In genomic region chr19:12800873-12801465, GRCh38 we compare ENCODE assay signal across 1 cellular context.
A peak's percentile ranks its signal among the peaks of the same experiment; 100 is the strongest.
TF ChIP-seq lines count a peak whose summit lies in the region.

No MANE protein-coding gene starts in this region.

TF ChIP-seq in K562, 482 proteins besides CTCF, POLR2A, EP300 and RAD21 (continued from another document and continues in another):
- TF ChIP-seq XRCC4 (IDR thresholded peaks at IDR 0.05; ENCODE audit: extremely low read depth, insufficient read depth, insufficient read length) (no peak), ZEB2 (IDR thresholded peaks at IDR 0.05) (peak; percentile 23; the same call in 1 of the 2 replicates), ZNF318 (IDR thresholded peaks at IDR 0.05; ENCODE audit: borderline replicate concordance in 1 of 2, low read depth in 1 of 2) (no peak), RHOXF2B (CRISPR knock-in tag; conservative IDR thresholded peaks at IDR 0.05) (no peak), ZNF511 (CRISPR knock-in tag; IDR thresholded peaks at IDR 0.05) (no peak), GATA2 (CRISPR knock-in tag; IDR thresholded peaks at IDR 0.05) (no peak), TFAP4 (CRISPR knock-in tag; IDR thresholded peaks at IDR 0.05; ENCODE audit: borderline replicate concordance) (no peak), PKNOX1 (IDR thresholded peaks at IDR 0.05) (0 out of 2 replicates have a peak, but pooled peaks have one; percentile 6), ZNF140 (CRISPR knock-in tag; IDR thresholded peaks at IDR 0.05) (no peak), ESRRA (IDR thresholded peaks at IDR 0.05; ENCODE audit: borderline replicate concordance, low read depth) (peak; percentile 44; the same call in 1 of the 2 replicates), U2AF1 (optimal IDR thresholded peaks at IDR 0.05; ENCODE audit: low read depth, low read length) (no peak), POLR2AphosphoS5 (IDR thresholded peaks at IDR 0.05; ENCODE audit: control insufficient read depth, insufficient read depth, low read depth, low read length) (no peak), CCAR2 (IDR thresholded peaks at IDR 0.05; ENCODE audit: low read depth, low read length) (no peak), E4F1 (CRISPR knock-in tag; IDR thresholded peaks at IDR 0.05; ENCODE audit: borderline replicate concordance) (no peak), RBBP5 (IDR thresholded peaks at IDR 0.05; ENCODE audit: borderline replicate concordance, insufficient read depth, low read length, poor library complexity, severe bottlenecking) (peak; percentile 82), TAF7 (tag; IDR thresholded peaks at IDR 0.05) (no peak), MYBL2 (IDR thresholded peaks at IDR 0.05; ENCODE audit: low read depth) (no peak), MYBL2 (CRISPR knock-in tag; IDR thresholded peaks at IDR 0.05; ENCODE audit: borderline replicate concordance) (no peak), RBM15 (IDR thresholded peaks at IDR 0.05; ENCODE audit: insufficient read depth, low read length) (no peak), ZBTB2 (IDR thresholded peaks at IDR 0.05) (no peak), NFE2L1 (tag; IDR thresholded peaks at IDR 0.05; ENCODE audit: borderline replicate concordance, low read depth) (no peak), LARP7 (IDR thresholded peaks at IDR 0.05) (no peak), BCOR (IDR thresholded peaks at IDR 0.05) (no peak), XRCC5 (IDR thresholded peaks at IDR 0.05; ENCODE audit: low read depth, low read length) (no peak), USF1 (CRISPR knock-in tag; IDR thresholded peaks at IDR 0.05) (peak; percentile 41; the same call in 1 of the 2 replicates), ELF1 (tag; IDR thresholded peaks at IDR 0.05) (no peak), HMGXB4 (CRISPR knock-in tag; IDR thresholded peaks at IDR 0.05) (no peak), ZNF280A (IDR thresholded peaks at IDR 0.05; ENCODE audit: low read depth, partially characterized antibody) (no peak), TEAD2 (tag; IDR thresholded peaks at IDR 0.05) (no peak), ARHGAP35 (IDR thresholded peaks at IDR 0.05; ENCODE audit: partially characterized antibody) (no peak), NR2C2 (CRISPR knock-in tag; IDR thresholded peaks at IDR 0.05) (no peak), NR2C2 (tag; IDR thresholded peaks at IDR 0.05) (no peak), KDM5B (IDR thresholded peaks at IDR 0.05; ENCODE audit: insufficient replicate concordance, low read depth, low read length) (no peak), RBM17 (IDR thresholded peaks at IDR 0.05; ENCODE audit: borderline replicate concordance, low read depth, low read length) (no peak), KDM2B (CRISPR knock-in tag; IDR thresholded peaks at IDR 0.05) (no peak), SPI1 (IDR thresholded peaks at IDR 0.05; ENCODE audit: borderline replicate concordance, low read depth, low read length) (no peak), MAZ (CRISPR knock-in tag; conservative IDR thresholded peaks at IDR 0.05 in 1 of 2, IDR thresholded peaks at IDR 0.05 in 1 of 2) (no peak), CREBBP (IDR thresholded peaks at IDR 0.05; ENCODE audit: low read depth, low read length) (no peak), NUFIP1 (IDR thresholded peaks at IDR 0.05; ENCODE audit: partially characterized antibody) (no peak), ZBTB12 (CRISPR knock-in tag; IDR thresholded peaks at IDR 0.05) (no peak), YBX1 (IDR thresholded peaks at IDR 0.05) (no peak)
